In genomic region chr20:60338556-60338955, GRCh38 we compare ENCODE assay signal across 29 cellular contexts.
"Had no signal": no experiment of that assay in that cellular context is flagged by ENCODE, and none has a peak within 500 bp of the region (broad histone marks: within the 10 kb centered on the region; RNA-seq: fewer than 3 reads in every experiment).

No MANE protein-coding gene starts in this region.

- FAIRE-seq: endometrium, endothelial cell of umbilical vein had no signal

- DNase-seq: activated CD4-positive, alpha-beta memory T cell treated with anti-CD3 and anti-CD28 coated beads, Interleukin-2, amount 10 ng/mL, durations not matched to agents 7 days and 5 days; activated CD4-positive, alpha-beta T cell treated with anti-CD3 and anti-CD28 coated beads for 1 hour; activated CD4-positive, alpha-beta T cell treated with anti-CD3 and anti-CD28 coated beads for 4 hours; activated CD4-positive, alpha-beta T cell treated with anti-CD3 and anti-CD28 coated beads, Interleukin-2, amount 10 ng/mL, durations not matched to agents 7 days and 5 days; activated CD4-positive, alpha-beta T cell treated with anti-CD3 and anti-CD28 coated beads, Interleukin-2, amount 50 U/mL, for 4 hours; activated CD4-positive, CD25-positive, alpha-beta regulatory T cell; activated CD8-positive, alpha-beta memory T cell treated with anti-CD3 and anti-CD28 coated beads, Interleukin-2, amount 50 U/mL, for 48 hours; activated gamma-delta T cell; activated naive CD4-positive, alpha-beta T cell; activated naive CD4-positive, alpha-beta T cell treated with anti-CD3 and anti-CD28 coated beads, Interleukin-2, amount 10 ng/mL, durations not matched to agents 7 days and 5 days; activated naive CD8-positive, alpha-beta T cell treated with anti-CD3 and anti-CD28 coated beads, Interleukin-2, amount 10 ng/mL, durations not matched to agents 7 days and 5 days; activated T-cell treated with anti-CD3 and anti-CD28 coated beads for 4 hours; activated T-cell treated with anti-CD3 and anti-CD28 coated beads, Interleukin-2, amount 50 U/mL, for 24 hours; activated T-cell treated with anti-CD3 and anti-CD28 coated beads, Interleukin-2, amount 50 U/mL, for 72 hours; central memory CD4-positive, alpha-beta T cell; cerebellar nuclear complex; colonic mucosa; effector CD8-positive, alpha-beta T cell; esophagus squamous epithelium; foreskin melanocyte; heart right ventricle; T-helper 2 cell had no signal

- H3K9me3 ChIP-seq: ascending aorta, breast epithelium, colonic mucosa, esophagus squamous epithelium, heart right ventricle had no signal

- H3K36me3 ChIP-seq: ascending aorta, breast epithelium, cardiac muscle cell, colonic mucosa, esophagus squamous epithelium, gastroesophageal sphincter, heart right ventricle had no signal

- H3K27ac ChIP-seq: ascending aorta, breast epithelium, cardiac muscle cell, colonic mucosa, epithelial cell of prostate, esophagus squamous epithelium, gastroesophageal sphincter, heart right ventricle had no signal

- H3K4me3 ChIP-seq: ascending aorta, breast epithelium, cardiac muscle cell, colonic mucosa, esophagus squamous epithelium, gastroesophageal sphincter, heart right ventricle had no signal

- H3K4me1 ChIP-seq: ascending aorta, breast epithelium, colonic mucosa, esophagus squamous epithelium, gastroesophageal sphincter, heart right ventricle had no signal

- H3K27me3 ChIP-seq: ascending aorta, breast epithelium, cardiac muscle cell, colonic mucosa, esophagus squamous epithelium, gastroesophageal sphincter had no signal
